ENCODE assay signal across 1 cellular context in genomic region chr7:151088856-151089699, GRCh38.
TF ChIP-seq lines count a peak whose summit lies in the region.

No MANE protein-coding gene starts in this region.

TF ChIP-seq in HEK293, 187 proteins besides CTCF, POLR2A, EP300 and RAD21 (continued from another document):
- no peak for TF ChIP-seq ZNF280C (tag by site-specific recombination; IDR thresholded peaks at IDR 0.05)
- TF ChIP-seq KLF8 (tag by site-specific recombination; IDR thresholded peaks at IDR 0.05), result no peak
- TF ChIP-seq ZNF23 (tag by site-specific recombination; IDR thresholded peaks at IDR 0.05; ENCODE audit: borderline replicate concordance), result no peak
- no peak for TF ChIP-seq ZNF776 (tag by site-specific recombination; IDR thresholded peaks at IDR 0.05; ENCODE audit: borderline replicate concordance)
- no peak for TF ChIP-seq ZNF623 (tag by site-specific recombination; IDR thresholded peaks at IDR 0.05)
- no peak for TF ChIP-seq ZNF701 (tag by site-specific recombination; IDR thresholded peaks at IDR 0.05)
- no peak for TF ChIP-seq ZNF311 (tag by site-specific recombination; IDR thresholded peaks at IDR 0.05; ENCODE audit: borderline replicate concordance)
- no peak for TF ChIP-seq ZNF398 (tag by site-specific recombination; IDR thresholded peaks at IDR 0.05)
- TF ChIP-seq ZBTB17 (tag by site-specific recombination; IDR thresholded peaks at IDR 0.05), result peak; percentile 35; the same call in 1 of the 2 replicates
- no peak for TF ChIP-seq MZF1 (tag by site-specific recombination; IDR thresholded peaks at IDR 0.05; ENCODE audit: borderline replicate concordance)
- TF ChIP-seq ZNF10 (tag by site-specific recombination; IDR thresholded peaks at IDR 0.05), result no peak
- TF ChIP-seq ZNF121 (tag by site-specific recombination; IDR thresholded peaks at IDR 0.05), result no peak
- TF ChIP-seq ZNF433 (tag by site-specific recombination; IDR thresholded peaks at IDR 0.05; ENCODE audit: low read depth), result no peak
- no peak for TF ChIP-seq ZNF548 (tag by site-specific recombination; IDR thresholded peaks at IDR 0.05)
- TF ChIP-seq FEZF1 (tag by site-specific recombination; IDR thresholded peaks at IDR 0.05), result no peak
- TF ChIP-seq ZNF133 (tag by site-specific recombination; IDR thresholded peaks at IDR 0.05), result no peak
- TF ChIP-seq ZBTB6 (tag by site-specific recombination; IDR thresholded peaks at IDR 0.05), result peak; percentile 57; the same call in 1 of the 2 replicates
- no peak for TF ChIP-seq ELK4 (IDR thresholded peaks at IDR 0.05; ENCODE audit: borderline replicate concordance, low read depth, low read length)
- 0 out of 2 replicates have a peak, but pooled peaks have one; percentile 54 for TF ChIP-seq KLF7 (tag by site-specific recombination; IDR thresholded peaks at IDR 0.05; ENCODE audit: borderline replicate concordance)
- peak; percentile 100 for TF ChIP-seq ZNF341 (tag by site-specific recombination; IDR thresholded peaks at IDR 0.05; ENCODE audit: low read depth)
- TF ChIP-seq ZNF146 (tag by site-specific recombination; IDR thresholded peaks at IDR 0.05), result no peak
- TF ChIP-seq ZIC2 (tag by site-specific recombination; IDR thresholded peaks at IDR 0.05), result peak; percentile 88
- no peak for TF ChIP-seq ZNF423 (tag by site-specific recombination; IDR thresholded peaks at IDR 0.05)
- TF ChIP-seq ZNF26 (tag by site-specific recombination; IDR thresholded peaks at IDR 0.05), result no peak
- no peak; the same call in 1 of the 2 replicates for TF ChIP-seq SP3 (tag by site-specific recombination; IDR thresholded peaks at IDR 0.05)
- TF ChIP-seq ZNF626 (tag by site-specific recombination; IDR thresholded peaks at IDR 0.05), result no peak
- no peak for TF ChIP-seq ZBTB21 (tag by site-specific recombination; IDR thresholded peaks at IDR 0.05)
- TF ChIP-seq GLI2 (tag by site-specific recombination; IDR thresholded peaks at IDR 0.05; ENCODE audit: borderline replicate concordance, low read depth), result no peak
- peak; percentile 71; the same call in 1 of the 2 replicates for TF ChIP-seq PATZ1 (tag by site-specific recombination; IDR thresholded peaks at IDR 0.05)
- TF ChIP-seq ZNF670 (tag by site-specific recombination; IDR thresholded peaks at IDR 0.05; ENCODE audit: low read depth), result no peak
- no peak for TF ChIP-seq PRDM10 (tag by site-specific recombination; IDR thresholded peaks at IDR 0.05)
